Comparison of ENCODE assay signal across 18 cellular contexts in the genomic region with DNA sequence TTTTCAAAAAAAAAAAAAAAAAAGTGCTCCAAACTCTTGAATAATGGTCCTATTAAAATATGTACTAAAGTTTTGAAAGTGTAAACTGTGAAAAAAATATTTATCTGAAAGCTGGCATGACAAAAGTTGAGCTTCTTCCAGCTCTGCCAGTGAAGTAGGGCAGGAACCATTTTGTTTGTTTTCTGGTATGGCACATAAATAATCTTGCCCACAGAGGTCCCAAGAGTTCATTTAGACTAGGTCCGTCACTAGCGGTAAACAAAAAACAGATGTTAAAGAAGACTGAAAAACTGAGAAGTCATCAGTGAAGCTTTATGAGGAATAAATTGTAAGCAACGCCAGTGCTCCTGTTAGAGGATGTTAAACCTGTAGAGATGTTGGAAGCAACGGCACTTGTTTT. TPM values are rescaled to one million over a fixed set of nuclear protein-coding genes. Genes with fewer than 3 reads are reported as not detected.
"Had no signal": no experiment of that assay in that cellular context is flagged by ENCODE, and none has a peak within 500 bp of the region (broad histone marks: within the 10 kb centered on the region; RNA-seq: fewer than 3 reads in every experiment).

No MANE protein-coding gene starts in this region.

- ATAC-seq: activated CD4-positive, CD25-positive, alpha-beta regulatory T cell treated with anti-CD3 and anti-CD28 coated beads, Interleukin-2, amount 50 U/mL, for 24 hours had no signal

- H3K27me3 Mint-ChIP-seq: dendritic cell treated with granulocyte-macrophage colony-stimulating factor and Interleukin-4, amounts not matched to agents 40 ng/mL and 50 ng/mL, for 4 days had no signal

- H2AFZ ChIP-seq: neural progenitor cell, parathyroid adenoma had no signal

- H3K9ac ChIP-seq: neural progenitor cell, parathyroid adenoma had no signal

- H3K27ac Mint-ChIP-seq: brain; dendritic cell treated with granulocyte-macrophage colony-stimulating factor and Interleukin-4, amounts not matched to agents 40 ng/mL and 50 ng/mL, for 4 days; neural progenitor cell; T-helper 2 cell treated with Interferon-gamma antibody and Interleukin-4, amounts not matched to agents 5 μg/mL and 100 μg/mL, for 36 hours had no signal

- H3K79me2 ChIP-seq: parathyroid adenoma had no signal

- H3K4me2 ChIP-seq: neural progenitor cell had no signal

- H3K36me3 Mint-ChIP-seq: brain, neural progenitor cell had no signal

- H3K27me3 ChIP-seq: adrenal gland, neural progenitor cell, tibial artery had no signal

- H3K27ac ChIP-seq: adrenal gland, neural progenitor cell, parathyroid adenoma had no signal

- H3K36me3 ChIP-seq: adrenal gland, neural progenitor cell, tibial artery had no signal

- H3K4me3 ChIP-seq: adrenal gland, neural progenitor cell, tibial artery had no signal

- DNase-seq: activated CD4-positive, alpha-beta T cell treated with anti-CD3 and anti-CD28 coated beads, Interleukin-2, amount 50 U/mL, for 4 hours; activated naive CD4-positive, alpha-beta T cell treated with anti-CD3 and anti-CD28 coated beads, Interleukin-2, amount 50 U/mL, for 16 hours; activated T-cell treated with anti-CD3 and anti-CD28 coated beads, Interleukin-2, amount 50 U/mL, for 1 hour; adrenal gland; kidney; small intestine; SW 1271; tibial artery had no signal

- H3K4me3 Mint-ChIP-seq: brain; dendritic cell treated with granulocyte-macrophage colony-stimulating factor and Interleukin-4, amounts not matched to agents 40 ng/mL and 50 ng/mL, for 4 days; neural progenitor cell; T-helper 2 cell treated with Interferon-gamma antibody and Interleukin-4, amounts not matched to agents 5 μg/mL and 100 μg/mL, for 36 hours had no signal

- H3K9me3 ChIP-seq: adrenal gland, tibial artery had no signal

- H3K9me3 Mint-ChIP-seq: brain; dendritic cell treated with granulocyte-macrophage colony-stimulating factor and Interleukin-4, amounts not matched to agents 40 ng/mL and 50 ng/mL, for 4 days; neural progenitor cell; T-helper 2 cell treated with Interferon-gamma antibody and Interleukin-4, amounts not matched to agents 5 μg/mL and 100 μg/mL, for 36 hours had no signal

- H3K4me1 ChIP-seq: adrenal gland, neural progenitor cell, parathyroid adenoma had no signal

RNA-seq across cellular contexts. Expression of a gene that starts 7.0 kb away (rescaled TPM):
- total RNA-seq: frontal cortex had no signal

RNA-seq across cellular contexts. Expression of a gene that starts 41.5 kb away (rescaled TPM):
- total RNA-seq: frontal cortex, kidney, liver, mesenteric fat pad had no signal
- polyA plus RNA-seq: esophagus, liver, small intestine had no signal
